In genomic region chr2:178886006-178886405, GRCh38 we compare ENCODE assay signal across 16 cellular contexts.
DNase-seq lines count a peak whose midpoint lies in the region; ATAC-seq and TF ChIP-seq lines count a peak whose summit lies in the region.
"Had no signal": no experiment of that assay in that cellular context is flagged by ENCODE, and none has a peak within 500 bp of the region (broad histone marks: within the 10 kb centered on the region; RNA-seq: fewer than 3 reads in every experiment).

No MANE protein-coding gene starts in this region.

- H3K27me3 Mint-ChIP-seq in CD4-positive, alpha-beta memory T cell = no peaks in the 10 kb centered on the region

- H3K27ac ChIP-seq in PC-3 (ENCODE audit: low read length) = no peak overlapping the region
- no peak overlapping the region for H3K27ac ChIP-seq in CD4-positive, alpha-beta memory T cell (ENCODE audit: low read depth, low read length)

- H3K4me3 Mint-ChIP-seq in CD4-positive, alpha-beta memory T cell = no peak overlapping the region

- H3K4me3 ChIP-seq in H7 (ENCODE audit: insufficient read depth, low read depth, low read length) (no peak overlapping the region), PC-3 (ENCODE audit: low read length) (no peak overlapping the region), epithelial cell of esophagus (ENCODE audit: low read length) (no peak overlapping the region)
- no peak overlapping the region for H3K4me3 ChIP-seq in CD4-positive, alpha-beta memory T cell (ENCODE audit: low read length in 2 of 2)

- ATAC-seq in PC-3 = 0 out of 2 replicates have a peak, but pooled peaks have one; percentile 5
- ATAC-seq in HG03045 (IDR thresholded peaks at IDR 0.05; ENCODE audit: unreplicated experiment) = no peak
- ATAC-seq: HepG2 had no signal

- H3K36me3 Mint-ChIP-seq in CD4-positive, alpha-beta memory T cell = peaks cover 0 to 3% of the 10 kb centered on the region in 2 donors

- no peak overlapping the region for H3K9ac ChIP-seq in PC-3 (ENCODE audit: low read length)

- TF ChIP-seq CTCF in PC-3 (conservative IDR thresholded peaks at IDR 0.05; ENCODE audit: low read depth, low read length) (no peak), epithelial cell of esophagus (IDR thresholded peaks at IDR 0.05; ENCODE audit: insufficient read depth, low read depth, low read length, missing control alignments) (no peak)

- H3K9me3 ChIP-seq in PC-3 (ENCODE audit: low read length) = no peaks in the 10 kb centered on the region
- no peaks in the 10 kb centered on the region for H3K9me3 ChIP-seq in CD4-positive, alpha-beta memory T cell (ENCODE audit: control insufficient read depth in 1 of 2, low read length in 2 of 2)
- H3K9me3 ChIP-seq: Caco-2 had no signal

- no TSS peak for BruUV-seq in PC-3 (replicated peaks; lab: Mats Ljungman, UMichigan)

- peak overlapping the region; percentile 12; the same call in 1 of the 2 replicates for H3K4me2 ChIP-seq in PC-3 (ENCODE audit: low read length)

- POLR2A ChIA-PET in PC-3 (lab: Charles Lee; ENCODE audit: unreplicated experiment) = no interaction called here
- POLR2A ChIA-PET in CD4-positive, alpha-beta memory T cell (lab: Charles Lee; ENCODE audit: partially characterized antibody) = no interaction called here

- H3K4me1 Mint-ChIP-seq in CD4-positive, alpha-beta memory T cell = no peaks in the 10 kb centered on the region

- CTCF ChIA-PET in PC-3 (lab: Charles Lee) = no interaction called here
- CTCF ChIA-PET in CD4-positive, alpha-beta memory T cell (lab: Charles Lee; ENCODE audit: partially characterized antibody) = no interaction called here

- no peak overlapping the region for H3K27ac Mint-ChIP-seq in CD4-positive, alpha-beta memory T cell

- DNase-seq in H7 = peak; percentile 2
- DNase-seq in PC-3 = peak; percentile 41
- peak; percentile 29 for DNase-seq in epithelial cell of esophagus (ENCODE audit: low read depth)
- DNase-seq in renal cortical epithelial cell (ENCODE audit: low read depth) = peak; percentile 13
- no peak for DNase-seq in CD4-positive, alpha-beta memory T cell
- no peak for DNase-seq in NCI-H446 (lab: John Stamatoyannopoulos, UW)
- DNase-seq: ACHN, Caco-2, DMS53, KG1, NCI-H1048, NCI-H2081 treated with DMSO at 0.1 percent for 48 hours, NCI-H524, SIG-M5 had no signal

- peaks cover 44% of the 10 kb centered on the region for H3K4me1 ChIP-seq in PC-3 (ENCODE audit: insufficient read depth, low read length)
- no peaks in the 10 kb centered on the region for H3K4me1 ChIP-seq in CD4-positive, alpha-beta memory T cell (ENCODE audit: insufficient read depth, low read length)
- H3K4me1 ChIP-seq: Caco-2 had no signal

- H3K36me3 ChIP-seq in H7 (replicated peaks; ENCODE audit: control insufficient read depth, insufficient read depth, low read length) (no peaks in the 10 kb centered on the region), PC-3 (ENCODE audit: low read depth, low read length) (no peaks in the 10 kb centered on the region)
- no peaks in the 10 kb centered on the region for H3K36me3 ChIP-seq in CD4-positive, alpha-beta memory T cell (ENCODE audit: insufficient read depth, low read length)

- 0 out of 2 replicates have a peak overlapping the region, but pooled peaks have one; percentile 19 for H2AFZ ChIP-seq in PC-3 (ENCODE audit: low read length)

- no peaks in the 10 kb centered on the region for H3K9me3 Mint-ChIP-seq in CD4-positive, alpha-beta memory T cell

- H3K79me2 ChIP-seq in PC-3 (ENCODE audit: low read length) = no peaks in the 10 kb centered on the region

- H3K27me3 ChIP-seq in H7 (ENCODE audit: control insufficient read depth, insufficient read depth, low read length) (no peaks in the 10 kb centered on the region), PC-3 (ENCODE audit: low read length) (no peaks in the 10 kb centered on the region)
- H3K27me3 ChIP-seq in CD4-positive, alpha-beta memory T cell (ENCODE audit: insufficient read depth, low read length) = no peaks in the 10 kb centered on the region

- peaks cover 5% of the 10 kb centered on the region for H3F3A ChIP-seq in PC-3 (ENCODE audit: low read length, unreplicated experiment)

- intact Hi-C loops in PC-3 (cut with micrococcal nuclease) = no loop called here
- intact Hi-C loops in CD4-positive, alpha-beta memory T cell (cut with micrococcal nuclease) = no loop called here

- H3K9me2 ChIP-seq in PC-3 (replicated peaks; ENCODE audit: low read length) = no peaks in the 10 kb centered on the region

- H4K20me1 ChIP-seq in PC-3 (ENCODE audit: low read length) = no peaks in the 10 kb centered on the region

Comparison
In these comparisons a context has a peak if more than half of its experiments do, and no peak if none do; other contexts are left out.
1. DNase-seq: peak in H7 (single experiment), PC-3 (single experiment), epithelial cell of esophagus (single experiment) and renal cortical epithelial cell (single experiment); none in CD4-positive, alpha-beta memory T cell (0 of 5) and NCI-H446 (0 of 2).